Comparison of ENCODE assay signal across 16 cellular contexts in the genomic region with DNA sequence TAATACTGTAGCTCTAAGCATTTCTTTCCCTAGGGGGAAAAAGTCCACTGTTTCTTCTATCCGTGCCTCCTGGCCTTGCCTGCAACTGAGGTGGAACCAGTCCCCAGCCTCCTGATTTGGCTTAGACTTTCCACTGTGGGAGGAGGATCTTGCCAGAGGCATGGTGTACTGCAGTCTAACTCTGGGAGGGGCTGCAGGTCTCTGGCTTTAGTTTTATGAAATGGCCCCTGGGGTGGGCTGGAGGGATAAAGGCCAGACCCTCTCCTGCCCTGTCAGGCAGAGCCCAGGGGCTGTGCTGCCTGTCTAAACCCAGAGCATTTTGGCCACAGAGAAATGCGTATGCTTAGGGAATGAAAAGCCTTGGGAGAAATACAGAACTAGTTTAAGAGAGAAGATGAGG.
DNase-seq lines count a peak whose midpoint lies in the region; ATAC-seq, FAIRE-seq and TF ChIP-seq lines count a peak whose summit lies in the region.
"Had no signal": no experiment of that assay in that cellular context is flagged by ENCODE, and none has a peak within 500 bp of the region (broad histone marks: within the 10 kb centered on the region; RNA-seq: fewer than 3 reads in every experiment).

No MANE protein-coding gene starts in this region.

- H3K4me1 ChIP-seq in Panc1 (ENCODE audit: control insufficient read depth, insufficient read depth, low read length) (peaks cover 48% of the 10 kb centered on the region), muscle layer of duodenum (ENCODE audit: control insufficient read depth in 1 of 2, insufficient read depth in 2 of 2, low read length in 2 of 2) (peaks cover 4 to 5% of the 10 kb centered on the region in 2 donors)

- DNase-seq in Panc1 (ENCODE audit: low read depth, low spot score) (no peak), dermis blood vessel endothelial cell (peak; percentile 57), substantia nigra (lab: John Stamatoyannopoulos, UW) (no peak), GM12892 (ENCODE audit: insufficient read length) (no peak), D341Med (ENCODE audit: low spot score) (no peak)
- DNase-seq: activated CD4-positive, CD25-positive, alpha-beta regulatory T cell treated with anti-CD3 and anti-CD28 coated beads, Interleukin-2, amount 50 U/mL, for 72 hours; activated naive CD8-positive, alpha-beta T cell treated with anti-CD3 and anti-CD28 coated beads, Interleukin-2, amount 50 U/mL, for 24 hours; H7; mucosa of descending colon; NCI-H1105 treated with DMSO at 0.1 percent for 48 hours; NCI-H345; stimulated activated CD4-positive, alpha-beta T cell treated with anti-CD3 and anti-CD28 coated beads, Interleukin-4, amount 100 ng/mL, for 24 hours; T-helper 1 cell had no signal

- H3K27ac ChIP-seq in Panc1 (ENCODE audit: low read length) (peak overlapping the region; percentile 88), muscle layer of duodenum (ENCODE audit: low read length) (peak overlapping the region; percentile 19), substantia nigra (ENCODE audit: low read depth, low read length, poor library complexity, severe bottlenecking) (peak overlapping the region; percentile 16)

- H3K36me3 ChIP-seq in Panc1 (ENCODE audit: control insufficient read depth, insufficient read depth, low read length) = no peaks in the 10 kb centered on the region
- no peaks in the 10 kb centered on the region for H3K36me3 ChIP-seq in muscle layer of duodenum (ENCODE audit: control insufficient read depth in 1 of 2, insufficient read depth in 2 of 2, low read length in 2 of 2)

- in situ Hi-C loops in Panc1 (cut with HindIII; ENCODE audit: low pct_unique_long_range_greater_than_20kb, low sequenced_read_pairs) = no loop called here

- FAIRE-seq in GM12892 (lab: Jason Lieb, UNC) = no peak

- intact Hi-C loops in Panc1 (cut with micrococcal nuclease; ENCODE audit: unreplicated experiment) = loop anchor here (5.0 to 10.0 kb wide), 2 partner anchors 114 to 187 kb away; partner anchors contain the start of gene ARHGAP29

- no peak for TF ChIP-seq CTCF in Panc1 (IDR thresholded peaks at IDR 0.05)

- H3K4me3 ChIP-seq in Panc1 (ENCODE audit: low read depth in 2 of 2, low read length in 2 of 2) (no peak overlapping the region), muscle layer of duodenum (ENCODE audit: low read depth in 1 of 2, low read length in 2 of 2) (no peak overlapping the region)
- H3K4me3 ChIP-seq: mucosa of descending colon had no signal

- POLR2A ChIA-PET in Panc1 (lab: Charles Lee) = no interaction called here

- H3K9me3 ChIP-seq in Panc1 (ENCODE audit: control insufficient read depth, insufficient read depth, low read depth, low read length) (no peaks in the 10 kb centered on the region), muscle layer of duodenum (ENCODE audit: control insufficient read depth in 1 of 2, low read length in 2 of 2) (no peaks in the 10 kb centered on the region)
- H3K9me3 ChIP-seq: mucosa of descending colon had no signal

- TF ChIP-seq POLR2A in GM12892 (IDR thresholded peaks at IDR 0.05; ENCODE audit: low read depth, low read length) = no peak

- BruUV-seq in Panc1 (replicated peaks; lab: Mats Ljungman, UMichigan) = no TSS peak

- ATAC-seq in Panc1 (no peak), HG03196 (IDR thresholded peaks at IDR 0.05; ENCODE audit: unreplicated experiment) (no peak)
- ATAC-seq in activated CD4-positive, CD25-positive, alpha-beta regulatory T cell treated with anti-CD3 and anti-CD28 coated beads, Interleukin-2, amount 50 U/mL, for 24 hours = no peak
- ATAC-seq: activated naive CD8-positive, alpha-beta T cell treated with anti-CD3 and anti-CD28 coated beads, Interleukin-2, amount 50 U/mL, for 24 hours; mucosa of descending colon had no signal

- CTCF ChIA-PET in Panc1 (lab: Charles Lee) = no interaction called here

- H3K27me3 ChIP-seq in Panc1 (ENCODE audit: control insufficient read depth, insufficient read depth, low read length) (no peaks in the 10 kb centered on the region), muscle layer of duodenum (ENCODE audit: low read depth, low read length) (no peaks in the 10 kb centered on the region)

Comparison
In these comparisons a context has a peak if more than half of its experiments do, and no peak if none do; other contexts are left out.
1. H3K27ac ChIP-seq: peak in every context shown above with its lines; median percentile 88 in Panc1; 19 in muscle layer of duodenum; 16 in substantia nigra.